Comparison of ENCODE assay signal across 2 cellular contexts in the genomic region with DNA sequence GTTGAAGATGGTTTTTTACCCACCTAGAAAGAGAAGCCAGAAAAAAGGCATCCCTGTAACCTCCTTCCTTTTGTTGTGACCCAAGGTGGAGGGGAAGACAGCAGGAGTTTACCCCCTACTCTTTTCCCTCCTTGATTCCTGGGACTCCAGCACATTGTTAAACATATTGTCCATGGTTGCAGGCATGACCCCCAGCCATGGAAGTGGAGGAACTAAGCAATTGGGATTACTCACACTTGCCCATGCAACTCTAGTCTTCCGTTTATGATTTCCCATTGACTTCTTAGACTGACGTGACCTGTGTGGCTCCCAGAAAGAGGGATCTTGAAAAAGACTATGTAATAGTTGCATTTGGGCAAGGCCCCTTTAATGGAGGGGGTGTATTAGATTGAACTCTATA. TPM values are rescaled to one million over a fixed set of nuclear protein-coding genes. Genes with fewer than 3 reads are reported as not detected.
"Had no signal": no experiment of that assay in that cellular context is flagged by ENCODE, and none has a peak within 500 bp of the region (broad histone marks: within the 10 kb centered on the region; RNA-seq: fewer than 3 reads in every experiment).

No MANE protein-coding gene starts in this region.

RNA-seq across cellular contexts. Expression of a gene that starts 17.9 kb away (rescaled TPM):
- total RNA-seq: G401, GM12878 had no signal
- polyA plus RNA-seq: GM12878 had no signal

RNA-seq across cellular contexts. Expression of a gene that starts 59.4 kb away (rescaled TPM):
- total RNA-seq: G401, GM12878 had no signal
- polyA plus RNA-seq: GM12878 had no signal
